In genomic region chr1:25743164-25744139, GRCh38 we compare ENCODE assay signal across 8 cellular contexts. TPM values are rescaled to one million over a fixed set of nuclear protein-coding genes. Genes with fewer than 3 reads are reported as not detected.
A peak's percentile ranks its signal among the peaks of the same experiment; 100 is the strongest.
DNase-seq lines count a peak whose midpoint lies in the region; ATAC-seq lines count a peak whose summit lies in the region.

No MANE protein-coding gene starts in this region.

- H3K27me3 ChIP-seq in adipocyte (replicated peaks; ENCODE audit: control insufficient read depth, insufficient read depth, low read length) (no peaks in the 10 kb centered on the region), right cardiac atrium (ENCODE audit: control insufficient read depth, insufficient read depth) (no peaks in the 10 kb centered on the region)

- H3K4me1 ChIP-seq in adipocyte (ENCODE audit: control insufficient read depth, insufficient read depth, low read length), result peaks cover 23% of the 10 kb centered on the region
- H3K4me1 ChIP-seq in right cardiac atrium (ENCODE audit: control insufficient read depth, insufficient read depth, low read length), result peaks cover 14% of the 10 kb centered on the region

- H3K27ac ChIP-seq in right cardiac atrium (ENCODE audit: low read length), result peak overlapping the region; percentile 99

- ATAC-seq in right cardiac atrium (peak; percentile 90), HG03565 (IDR thresholded peaks at IDR 0.05; ENCODE audit: unreplicated experiment) (no peak), GM19328 (IDR thresholded peaks at IDR 0.05; ENCODE audit: unreplicated experiment) (no peak)

- no peaks in the 10 kb centered on the region for H3K36me3 ChIP-seq in adipocyte (ENCODE audit: control insufficient read depth, insufficient read depth, low read length, severe bottlenecking)

- peaks cover 4% of the 10 kb centered on the region for H3K9me3 ChIP-seq in adipocyte (ENCODE audit: control insufficient read depth, low read length)
- no peaks in the 10 kb centered on the region for H3K9me3 ChIP-seq in right cardiac atrium (ENCODE audit: control insufficient read depth, low read length)

- peak overlapping the region; percentile 85 for H3K9ac ChIP-seq in adipocyte (ENCODE audit: low read length)

- DNase-seq in GM04504 (ENCODE audit: low read depth) (peak; percentile 58), adipocyte (ENCODE audit: low read depth) (peak; percentile 18), right cardiac atrium (peak; percentile 93 to 98 (median 97)), skeletal muscle cell (ENCODE audit: low read depth) (peak; percentile 63), NCI-H1105 treated with DMSO at 0.1 percent for 48 hours (lab: John Stamatoyannopoulos, UW) (no peak), OCI-M2 (lab: John Stamatoyannopoulos, UW; ENCODE audit: unreplicated experiment) (no peak)

- H3K4me3 ChIP-seq in adipocyte (ENCODE audit: low read length), result peak overlapping the region; percentile 17
- no peak overlapping the region for H3K4me3 ChIP-seq in right cardiac atrium (ENCODE audit: low read length)
- H3K4me3 ChIP-seq in skeletal muscle cell (ENCODE audit: low read depth, low read length), result no peak overlapping the region

- intact Hi-C loops in right cardiac atrium (cut with DNase I), result loop anchor here in 2 of 4 donors (5.0 kb wide), 2 partner anchors 46 to 126 kb away; partner anchors contain the start of gene MAN1C1 (in 2 of the 2)

- 26% methylated on average over 17 of the region's 17 CpGs for WGBS in right cardiac atrium

RNA-seq across cellular contexts. Expression of gene SELENON, which starts 56.5 kb away (rescaled TPM):
- total RNA-seq in right cardiac atrium, result 10 to 100 TPM; 34.7 to 48.2 (median 40.5) TPM
- 26.4 TPM for polyA plus RNA-seq in right cardiac atrium

Comparison
In these comparisons a context has a peak if more than half of its experiments do, and no peak if none do; other contexts are left out.
1. DNase-seq: peak in GM04504 (single experiment), adipocyte (single experiment), right cardiac atrium (3 of 3) and skeletal muscle cell (single experiment); none in NCI-H1105 treated with DMSO at 0.1 percent for 48 hours (single experiment) and OCI-M2 (single experiment).
2. ATAC-seq: peak in right cardiac atrium (2 of 2); none in HG03565 (single experiment) and GM19328 (single experiment).